In genomic region chr17:82080789-82081464, GRCh38 we compare ENCODE assay signal across 22 cellular contexts.
"Had no signal": no experiment of that assay in that cellular context is flagged by ENCODE, and none has a peak within 500 bp of the region (broad histone marks: within the 10 kb centered on the region; RNA-seq: fewer than 3 reads in every experiment).

No MANE protein-coding gene starts in this region.

- H3K4me3 ChIP-seq: PC-9 had no signal

- DNase-seq: activated CD4-positive, alpha-beta memory T cell treated with anti-CD3 and anti-CD28 coated beads, Interleukin-2, amount 10 ng/mL, durations not matched to agents 7 days and 5 days; activated CD4-positive, alpha-beta T cell treated with anti-CD3 and anti-CD28 coated beads for 36 hours; activated CD4-positive, alpha-beta T cell treated with anti-CD3 and anti-CD28 coated beads, Interleukin-2, amount 50 U/mL, for 1 hour; activated gamma-delta T cell; activated naive CD4-positive, alpha-beta T cell treated with anti-CD3 and anti-CD28 coated beads for 36 hours; activated T-cell treated with anti-CD3 and anti-CD28 coated beads for 4 hours; activated T-cell treated with anti-CD3 and anti-CD28 coated beads, Interleukin-2, amount 50 U/mL, for 48 hours; amygdala; NCI-H1048; NCI-H146; NCI-H187 treated with DMSO at 0.1 percent for 48 hours; NCI-H2081 treated with DMSO at 0.1 percent for 48 hours; NCI-H446; PC-9; SIG-M5; T-helper 2 cell; T1000 had no signal

- H3K4me2 ChIP-seq: PC-9 had no signal

- H3K4me1 Mint-ChIP-seq: activated CD4-positive, alpha-beta memory T cell treated with anti-CD3 and anti-CD28 coated beads, Interleukin-2, amount 10 ng/mL, durations not matched to agents 7 days and 5 days; activated CD4-positive, alpha-beta T cell treated with anti-CD3 and anti-CD28 coated beads for 36 hours; activated T-helper 17 cell treated with anti-CD3 and anti-CD28 coated beads, Interleukin-2, amount 50 U/mL, for 72 hours; brain had no signal

- FAIRE-seq: astrocyte, TTC549 had no signal

- ATAC-seq: activated CD4-positive, alpha-beta T cell treated with anti-CD3 and anti-CD28 coated beads for 36 hours; activated T-helper 17 cell treated with anti-CD3 and anti-CD28 coated beads, Interleukin-2, amount 50 U/mL, for 72 hours had no signal

- H3K27ac ChIP-seq: PC-9 had no signal

- H3K4me3 Mint-ChIP-seq: activated CD4-positive, alpha-beta memory T cell treated with anti-CD3 and anti-CD28 coated beads, Interleukin-2, amount 10 ng/mL, durations not matched to agents 7 days and 5 days; activated CD4-positive, alpha-beta T cell treated with anti-CD3 and anti-CD28 coated beads for 36 hours; activated naive CD4-positive, alpha-beta T cell treated with anti-CD3 and anti-CD28 coated beads for 36 hours; activated naive CD8-positive, alpha-beta T cell; activated T-helper 17 cell treated with anti-CD3 and anti-CD28 coated beads, Interleukin-2, amount 50 U/mL, for 72 hours; brain had no signal

- H3K27ac Mint-ChIP-seq: activated CD4-positive, alpha-beta memory T cell treated with anti-CD3 and anti-CD28 coated beads, Interleukin-2, amount 10 ng/mL, durations not matched to agents 7 days and 5 days; activated CD4-positive, alpha-beta T cell treated with anti-CD3 and anti-CD28 coated beads for 36 hours; activated naive CD4-positive, alpha-beta T cell treated with anti-CD3 and anti-CD28 coated beads for 36 hours; activated naive CD8-positive, alpha-beta T cell; activated T-helper 17 cell treated with anti-CD3 and anti-CD28 coated beads, Interleukin-2, amount 50 U/mL, for 72 hours; brain had no signal

- H3K9me3 Mint-ChIP-seq: activated CD4-positive, alpha-beta memory T cell treated with anti-CD3 and anti-CD28 coated beads, Interleukin-2, amount 10 ng/mL, durations not matched to agents 7 days and 5 days; activated naive CD4-positive, alpha-beta T cell treated with anti-CD3 and anti-CD28 coated beads for 36 hours; activated T-helper 17 cell treated with anti-CD3 and anti-CD28 coated beads, Interleukin-2, amount 50 U/mL, for 72 hours; brain had no signal

- H3K27me3 Mint-ChIP-seq: activated CD4-positive, alpha-beta memory T cell treated with anti-CD3 and anti-CD28 coated beads, Interleukin-2, amount 10 ng/mL, durations not matched to agents 7 days and 5 days; activated CD4-positive, alpha-beta T cell treated with anti-CD3 and anti-CD28 coated beads for 36 hours; activated naive CD8-positive, alpha-beta T cell; activated T-helper 17 cell treated with anti-CD3 and anti-CD28 coated beads, Interleukin-2, amount 50 U/mL, for 72 hours; brain had no signal

- H2AFZ ChIP-seq: PC-9 had no signal
